ENCODE assay signal across 8 cellular contexts in the genomic region with DNA sequence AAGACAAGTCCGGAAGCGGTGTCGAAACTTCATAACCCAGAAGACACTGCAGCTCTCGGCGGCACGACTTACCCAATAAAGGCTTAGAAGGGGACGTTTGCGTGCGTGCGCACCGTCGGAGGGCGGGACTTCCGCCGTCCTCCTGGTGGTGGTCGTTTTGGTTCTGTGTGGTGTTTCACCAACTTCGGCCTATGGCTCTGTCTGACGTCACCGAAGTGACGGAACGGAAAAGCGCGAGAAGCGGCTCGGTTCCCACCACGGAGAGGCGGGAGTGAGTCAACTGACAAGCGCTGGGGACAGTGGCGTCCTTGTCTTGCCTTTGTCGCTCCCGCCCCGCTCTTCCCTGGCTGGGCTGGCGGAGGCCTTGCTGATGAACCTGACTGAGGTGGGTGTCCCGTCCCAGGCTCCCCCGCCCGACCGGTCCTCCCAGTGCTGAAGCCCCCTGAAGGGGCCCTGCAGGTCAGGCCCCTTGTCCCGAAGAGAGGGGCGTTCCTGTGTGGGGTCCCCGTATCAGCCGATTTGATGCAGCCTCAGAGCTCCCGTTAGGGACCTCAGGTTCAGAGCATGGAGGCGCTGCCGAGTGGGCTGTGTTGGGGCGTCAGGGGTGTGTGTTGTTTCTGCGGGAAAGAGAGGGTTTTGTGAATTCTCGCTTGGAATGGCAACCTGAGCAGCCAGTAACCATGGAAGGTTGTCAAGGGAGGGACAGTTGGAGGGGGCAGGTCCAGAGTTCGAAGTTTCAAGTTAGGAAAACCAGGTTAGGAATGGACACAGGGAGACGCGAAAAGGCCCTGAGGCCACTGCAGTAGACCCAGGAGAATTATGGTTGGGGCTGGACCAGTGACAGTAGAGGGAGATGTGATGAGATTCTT. TPM values are rescaled to one million over a fixed set of nuclear protein-coding genes. Genes with fewer than 3 reads are reported as not detected.
DNase-seq lines count a peak whose midpoint lies in the region; FAIRE-seq and TF ChIP-seq lines count a peak whose summit lies in the region.

TSS of gene ZNF548 (plus strand) at position 125 of the 869 bp plus-strand sequence. CDS start at position 371, 246 bp downstream.

- no peak within 1 kb of the TSS for H4K8ac ChIP-seq in H9 (replicated peaks; ENCODE audit: insufficient read length, low read depth, low read length)

- no peak within 1 kb of the TSS for H3K4ac ChIP-seq in H9 (ENCODE audit: low read depth, low read length)

- DNase-seq in H9 (peak; percentile 100), MM.1S (peak; percentile 97), SIG-M5 (lab: John Stamatoyannopoulos, UW) (peak; percentile 91), activated gamma-delta T cell (lab: John Stamatoyannopoulos, UW) (peak; percentile 96), fibroblast of the conjunctiva (ENCODE audit: low read depth) (peak; percentile 98), stomach (peak; percentile 95)

- H2BK120ac ChIP-seq in H9 (ENCODE audit: low read depth, low read length, poor library complexity, severe bottlenecking): no peak within 1 kb of the TSS

- no peak within 1 kb of the TSS for H2BK20ac ChIP-seq in H9 (ENCODE audit: low read depth, low read length, poor library complexity, severe bottlenecking)

- H4K20me1 ChIP-seq in H9 (ENCODE audit: control insufficient read depth, insufficient read depth, insufficient read length) (no peaks in the 10 kb centered on the region), MM.1S (ENCODE audit: insufficient read depth, low read length) (no peaks in the 10 kb centered on the region), neural cell (ENCODE audit: insufficient read depth) (no peaks in the 10 kb centered on the region)

- H2BK12ac ChIP-seq in H9 (ENCODE audit: insufficient read length, low read depth, low read length): no peak within 1 kb of the TSS

- H3F3A ChIP-seq in MM.1S (ENCODE audit: insufficient read depth, low read length): peaks cover 5% of the 10 kb centered on the region; the same call in 1 of the 2 replicates
- peaks cover 5% of the 10 kb centered on the region for H3F3A ChIP-seq in neural cell (ENCODE audit: insufficient read depth, low read length, poor library complexity, severe bottlenecking)

- FAIRE-seq in G401.6 (lab: Jason Lieb, UNC): peak; percentile 99

- H3K4me3 Mint-ChIP-seq in H9: peak within 1 kb of the TSS; percentile 92 to 96

- no peaks in the 10 kb centered on the region for H3K9me2 ChIP-seq in MM.1S (replicated peaks; ENCODE audit: insufficient read depth, low read length)
- H3K9me2 ChIP-seq in neural cell (ENCODE audit: insufficient read depth, low read length): no peaks in the 10 kb centered on the region

- H2BK15ac ChIP-seq in H9 (ENCODE audit: low read depth, low read length): no peak within 1 kb of the TSS

- H3K4me3 ChIP-seq in MM.1S (ENCODE audit: low read length) (peak within 1 kb of the TSS; percentile 77), neural cell (ENCODE audit: low read length) (peak within 1 kb of the TSS; percentile 97), stomach (peak within 1 kb of the TSS; percentile 64 to 96 (median 85))

- peaks cover 0 to 5% (median 2%) of the 10 kb centered on the region in 3 experiments; a peak in 2 of 7 replicates for H3K36me3 Mint-ChIP-seq in H9 (ENCODE audit: insufficient read depth in 1 of 3, low read depth in 3 of 3)

- peak within 1 kb of the TSS; percentile 42 to 98 (median 96); a peak in 5 of 7 replicates for H3K27ac Mint-ChIP-seq in H9

- peak within 1 kb of the TSS; percentile 89 for H3K4me2 ChIP-seq in H9 (ENCODE audit: insufficient read depth, insufficient read length, low read length)
- H3K4me2 ChIP-seq in MM.1S (ENCODE audit: low read depth, low read length): peak within 1 kb of the TSS; percentile 73
- peak within 1 kb of the TSS; percentile 100 for H3K4me2 ChIP-seq in neural cell (ENCODE audit: low read length)

- WGBS in H9 (ENCODE audit: extremely low coverage, insufficient read length, low lambda C conversion rate): no CpG with 5 or more reads among the region's 50 CpGs
- 1 to 2% (median 1%) methylated on average over 18 to 50 of the region's 50 CpGs for WGBS in stomach, 5 donors

- H3K27ac ChIP-seq in H9 (ENCODE audit: insufficient read length, low read depth, low read length) (no peak within 1 kb of the TSS), MM.1S (ENCODE audit: low read length) (peak within 1 kb of the TSS; percentile 28; the same call in 1 of the 2 replicates), neural cell (ENCODE audit: low read length) (peak within 1 kb of the TSS; percentile 100), stomach (peak within 1 kb of the TSS; percentile 75 to 97 (median 85))

- no peak for TF ChIP-seq POLR2A in stomach (IDR thresholded peaks at IDR 0.05)

- H3K79me1 ChIP-seq in H9 (ENCODE audit: insufficient read depth, low read depth, low read length, poor library complexity, severe bottlenecking): no peaks in the 10 kb centered on the region

- peak; percentile 27; the same call in 2 of the 3 replicates for TF ChIP-seq CTCF in H9 (conservative IDR thresholded peaks at IDR 0.05)
- TF ChIP-seq CTCF in MM.1S (IDR thresholded peaks at IDR 0.05; ENCODE audit: low read length): no peak
- peak; percentile 64 for TF ChIP-seq CTCF in neural cell (IDR thresholded peaks at IDR 0.05; ENCODE audit: poor library complexity, severe bottlenecking)
- TF ChIP-seq CTCF in stomach (IDR thresholded peaks at IDR 0.05): peak in 2 of 7 experiments; percentile 10 to 41

- H3K9me3 Mint-ChIP-seq in H9: no peaks in the 10 kb centered on the region

- H3K27me3 Mint-ChIP-seq in H9 (ENCODE audit: low read depth): peaks cover 16% of the 10 kb centered on the region

- TF ChIP-seq RAD21 in neural cell (conservative IDR thresholded peaks at IDR 0.05): peak; percentile 44

- no peak within 1 kb of the TSS for H2AK5ac ChIP-seq in H9 (ENCODE audit: insufficient read length, low read length)

- H3K9me3 ChIP-seq in H9 (ENCODE audit: control insufficient read depth, low read depth, low read length) (no peaks in the 10 kb centered on the region), MM.1S (replicated peaks; ENCODE audit: insufficient read depth, low read length) (no peaks in the 10 kb centered on the region), neural cell (ENCODE audit: low read length) (no peaks in the 10 kb centered on the region), stomach (peaks cover 0 to 29% (median 18%) of the 10 kb centered on the region in 4 donors)

- H3K79me2 ChIP-seq in H9 (ENCODE audit: insufficient read depth, low read length) (peaks cover 10% of the 10 kb centered on the region; the same call in 1 of the 2 replicates), MM.1S (ENCODE audit: low read length) (peaks cover 43% of the 10 kb centered on the region), neural cell (replicated peaks; ENCODE audit: insufficient read depth, low read length) (peaks cover 44% of the 10 kb centered on the region)

- H3K14ac ChIP-seq in H9 (ENCODE audit: insufficient read depth, low read length): peak within 1 kb of the TSS; percentile 28; the same call in 1 of the 2 replicates

- H4K5ac ChIP-seq in H9 (ENCODE audit: insufficient read length, low read depth, low read length): no peak within 1 kb of the TSS

- H2BK5ac ChIP-seq in H9 (ENCODE audit: insufficient read length, low read length): no peak within 1 kb of the TSS

- TF ChIP-seq EP300 in neural cell (conservative IDR thresholded peaks at IDR 0.05; ENCODE audit: poor library complexity, severe bottlenecking) (peak; percentile 78), stomach (IDR thresholded peaks at IDR 0.05) (peak; percentile 20)

- H3K36me3 ChIP-seq in MM.1S (replicated peaks; ENCODE audit: insufficient read depth, low read length) (no peaks in the 10 kb centered on the region), neural cell (ENCODE audit: insufficient read depth, low read length) (no peaks in the 10 kb centered on the region), stomach (peaks cover 10 to 29% (median 24%) of the 10 kb centered on the region in 4 donors)

- no peaks in the 10 kb centered on the region for H3K27me3 ChIP-seq in H9 (ENCODE audit: insufficient read depth, low read length)
- H3K27me3 ChIP-seq in MM.1S (replicated peaks; ENCODE audit: insufficient read depth, low read length): no peaks in the 10 kb centered on the region
- H3K27me3 ChIP-seq in neural cell (ENCODE audit: insufficient read depth, low read depth, low read length): no peaks in the 10 kb centered on the region
- H3K27me3 ChIP-seq in stomach: no peaks in the 10 kb centered on the region

- H3K9ac ChIP-seq in H9 (ENCODE audit: extremely low read depth, insufficient read length, low read length) (peak within 1 kb of the TSS; percentile 77), MM.1S (ENCODE audit: low read length) (peak within 1 kb of the TSS; percentile 70), neural cell (ENCODE audit: low read length) (peak within 1 kb of the TSS; percentile 100)

- H3T11ph ChIP-seq in H9 (ENCODE audit: low read length): no peak within 1 kb of the TSS

- no peak within 1 kb of the TSS for H3K56ac ChIP-seq in H9 (ENCODE audit: insufficient read length, low read depth, low read length)

- peaks cover 13% of the 10 kb centered on the region in 2 experiments for H3K4me1 Mint-ChIP-seq in H9

- no peak within 1 kb of the TSS for H4K91ac ChIP-seq in H9 (ENCODE audit: insufficient read length, low read depth, low read length)

- no peak within 1 kb of the TSS for H3K23ac ChIP-seq in H9 (ENCODE audit: insufficient read length, low read depth, low read length)

- H3K18ac ChIP-seq in H9 (ENCODE audit: insufficient read length, low read depth, low read length): peak within 1 kb of the TSS; percentile 45

- peak within 1 kb of the TSS; percentile 52 for H2AFZ ChIP-seq in H9 (ENCODE audit: low read length)
- H2AFZ ChIP-seq in MM.1S (ENCODE audit: low read length): peak within 1 kb of the TSS; percentile 95
- peak within 1 kb of the TSS; percentile 87 for H2AFZ ChIP-seq in neural cell (ENCODE audit: low read depth, low read length)

- H3K4me1 ChIP-seq in H9 (ENCODE audit: insufficient read depth, low read length) (no peaks in the 10 kb centered on the region), MM.1S (ENCODE audit: low read length) (peaks cover 21% of the 10 kb centered on the region), stomach (peaks cover 0 to 25% (median 20%) of the 10 kb centered on the region in 4 donors)

- intact Hi-C loops in stomach (cut with DNase I; ENCODE audit: low total_unique reads): no loop called here

- H3K23me2 ChIP-seq in H9 (ENCODE audit: insufficient read length, low read depth, low read length, poor library complexity, severe bottlenecking): peaks cover 6% of the 10 kb centered on the region

TF ChIP-seq in neural cell, 6 proteins besides CTCF, POLR2A, EP300 and RAD21 (continues in another document):
- TF ChIP-seq MXI1 (conservative IDR thresholded peaks at IDR 0.05; ENCODE audit: poor library complexity, severe bottlenecking) (peak; percentile 71), POLR2AphosphoS5 (IDR thresholded peaks at IDR 0.05) (peak; percentile 99), TAF1 (IDR thresholded peaks at IDR 0.05; ENCODE audit: low read depth) (peak; percentile 87)

RNA-seq across cellular contexts. Expression of gene ZNF548, which starts in this region (rescaled TPM):
- total RNA-seq in H9 (2021) (13.0 and 13.9 TPM in 2 replicates), stomach (10 to 100 TPM in 4 of 5 donors, 1 to 10 TPM in 1; 5.5 to 48.5 (median 16.8) TPM)
- polyA plus RNA-seq in neural cell (59.0 and 78.7 TPM in 2 replicates), stomach (1 to 10 TPM; 2.6 to 4.8 (median 3.4) TPM)
- 99.8 and 135 TPM in 2 replicates for polyA minus RNA-seq in neural cell

Comparison
In these comparisons a context has a peak if more than half of its experiments do, and no peak if none do; other contexts are left out.
1. RNA of gene ZNF548 (polyA plus RNA-seq): 59.0 to 78.7 TPM in neural cell; 2.6 to 4.8 TPM in stomach; every median in the first group is over 10 times any median in the second.
2. Peak in every context shown above with its lines, with median percentiles within 50 percentile points of each other: DNase-seq, H2AFZ ChIP-seq, H3K4me2 ChIP-seq, H3K9ac ChIP-seq and H3K4me3 ChIP-seq.